Comparison of ENCODE assay signal across 9 cellular contexts in the genomic region with DNA sequence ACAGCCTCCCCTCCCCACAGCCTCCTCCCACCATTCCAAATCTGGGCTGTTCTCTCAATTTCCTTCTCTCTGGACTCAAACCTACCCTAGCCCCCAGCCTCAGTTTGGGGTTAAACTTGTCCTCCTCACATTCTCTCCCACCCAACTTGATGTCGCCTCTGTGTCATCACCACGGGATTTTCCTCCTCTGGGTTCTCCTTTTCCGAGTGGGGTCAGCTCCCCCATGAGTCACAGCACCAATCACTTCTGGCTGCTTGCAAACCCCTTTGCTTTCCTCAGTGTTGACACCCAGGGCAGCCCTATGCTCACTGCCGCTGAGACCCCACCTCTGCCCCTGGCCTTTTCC. TPM values are rescaled to one million over a fixed set of nuclear protein-coding genes. Genes with fewer than 3 reads are reported as not detected.
DNase-seq lines count a peak whose midpoint lies in the region; ATAC-seq and TF ChIP-seq lines count a peak whose summit lies in the region.
"Had no signal": no experiment of that assay in that cellular context is flagged by ENCODE, and none has a peak within 500 bp of the region (broad histone marks: within the 10 kb centered on the region; RNA-seq: fewer than 3 reads in every experiment).

No MANE protein-coding gene starts in this region.

- peak overlapping the region; percentile 98 for H2AK5ac ChIP-seq in IMR-90 (ENCODE audit: low read depth, low read length)

- peak overlapping the region; percentile 44 for H2AK9ac ChIP-seq in IMR-90 (replicated peaks; ENCODE audit: low read depth, low read length, poor library complexity)

- DNase-seq in IMR-90 (peak; percentile 44), coronary artery (ENCODE audit: low spot score) (no peak), omental fat pad (ENCODE audit: low spot score) (peak; percentile 50), kidney glomerular epithelial cell (lab: John Stamatoyannopoulos, UW) (no peak), progenitor cell of endocrine pancreas (ENCODE audit: low spot score, unreplicated experiment) (no peak), smooth muscle cell (lab: John Stamatoyannopoulos, UW; ENCODE audit: unreplicated experiment) (no peak), BE2C (no peak)

- H3K4me1 ChIP-seq in ACC112 (ENCODE audit: control insufficient read depth, insufficient read depth, low read length, unreplicated experiment) (peaks cover 31% of the 10 kb centered on the region), IMR-90 (ENCODE audit: control insufficient read depth, insufficient read depth, low read length) (peaks cover 19% of the 10 kb centered on the region), smooth muscle cell (ENCODE audit: low read depth) (no peaks in the 10 kb centered on the region), BE2C (no peaks in the 10 kb centered on the region)

- POLR2A ChIA-PET in IMR-90 (lab: Charles Lee; ENCODE audit: unreplicated experiment): no interaction called here

- TF ChIP-seq RAD21 in IMR-90 (IDR thresholded peaks at IDR 0.05; ENCODE audit: low read length): no peak

- H3K27ac ChIP-seq in ACC112 (ENCODE audit: low read depth, low read length) (no peak overlapping the region), IMR-90 (ENCODE audit: insufficient read depth, low read length) (no peak overlapping the region; the same call in 1 of the 2 replicates), coronary artery (peak overlapping the region; percentile 32 to 85), smooth muscle cell (ENCODE audit: low read depth) (no peak overlapping the region)

- TF ChIP-seq POLR2A in IMR-90 (IDR thresholded peaks at IDR 0.05; ENCODE audit: low read depth, low read length): no peak

- H3K18ac ChIP-seq in IMR-90 (ENCODE audit: low read depth, low read length): no peak overlapping the region

- H4K5ac ChIP-seq in IMR-90 (ENCODE audit: low read depth, low read length): peak overlapping the region; percentile 92

- in situ Hi-C loops in IMR-90 (cut with MboI; ENCODE audit: low sequenced_read_pairs): no loop called here

- H3K9me1 ChIP-seq in IMR-90 (ENCODE audit: insufficient read depth, low read length): peaks cover 8% of the 10 kb centered on the region

- H3K27me3 Mint-ChIP-seq in progenitor cell of endocrine pancreas: peaks cover 15% of the 10 kb centered on the region

- no peaks in the 10 kb centered on the region for H3K9me3 ChIP-seq in IMR-90 (ENCODE audit: control insufficient read depth, insufficient read depth, low read length)
- no peaks in the 10 kb centered on the region for H3K9me3 ChIP-seq in smooth muscle cell (replicated peaks; ENCODE audit: low read depth)
- H3K9me3 ChIP-seq in BE2C: no peaks in the 10 kb centered on the region

- H3K27ac Mint-ChIP-seq in progenitor cell of endocrine pancreas: no peak overlapping the region

- peak overlapping the region; percentile 49 for H2BK20ac ChIP-seq in IMR-90 (ENCODE audit: low read depth, low read length)

- intact Hi-C loops in IMR-90 (cut with micrococcal nuclease): no loop called here

- peak overlapping the region; percentile 68; the same call in 1 of the 2 replicates for H3K4me3 ChIP-seq in ACC112 (ENCODE audit: low read depth, low read length)
- H3K4me3 ChIP-seq in IMR-90 (ENCODE audit: insufficient read depth, low read depth, low read length): no peak overlapping the region
- H3K4me3 ChIP-seq in coronary artery: peak overlapping the region; percentile 62
- no peak overlapping the region for H3K4me3 ChIP-seq in smooth muscle cell
- no peak overlapping the region for H3K4me3 ChIP-seq in BE2C (ENCODE audit: low read depth, low read length)

- H3K14ac ChIP-seq in IMR-90 (replicated peaks; ENCODE audit: low read depth, low read length): peak overlapping the region; percentile 83

- H2BK120ac ChIP-seq in IMR-90 (ENCODE audit: low read depth, low read length): peak overlapping the region; percentile 85

- peak overlapping the region; percentile 85 to 93; a peak in 2 of 4 replicates for H4K8ac ChIP-seq in IMR-90 (ENCODE audit: low read depth in 2 of 2, low read length in 2 of 2)

- H3K56ac ChIP-seq in IMR-90 (ENCODE audit: extremely low read depth, insufficient read depth, low read length): no peak overlapping the region

- H2BK5ac ChIP-seq in IMR-90 (ENCODE audit: low read depth, low read length, poor library complexity, severe bottlenecking): no peak overlapping the region

- TF ChIP-seq CTCF in IMR-90 (conservative IDR thresholded peaks at IDR 0.05; ENCODE audit: low read depth, low read length) (no peak), coronary artery (IDR thresholded peaks at IDR 0.05) (no peak), omental fat pad (IDR thresholded peaks at IDR 0.05) (no peak), progenitor cell of endocrine pancreas (IDR thresholded peaks at IDR 0.05; ENCODE audit: unreplicated experiment) (no peak), smooth muscle cell (IDR thresholded peaks at IDR 0.05; ENCODE audit: borderline replicate concordance, insufficient read depth, poor library complexity, severe bottlenecking) (no peak), BE2C (IDR thresholded peaks at IDR 0.05; ENCODE audit: low read depth, low read length) (no peak)

- no peaks in the 10 kb centered on the region for H3K36me3 ChIP-seq in ACC112 (ENCODE audit: insufficient read depth, low read length)
- no peaks in the 10 kb centered on the region for H3K36me3 ChIP-seq in IMR-90 (ENCODE audit: control insufficient read depth, insufficient read depth, low read length)
- no peaks in the 10 kb centered on the region for H3K36me3 ChIP-seq in smooth muscle cell (ENCODE audit: low read depth)
- H3K36me3 ChIP-seq in BE2C: no peaks in the 10 kb centered on the region

- no peak overlapping the region for H3K4me3 Mint-ChIP-seq in progenitor cell of endocrine pancreas (ENCODE audit: low read depth)

- H3K27me3 ChIP-seq in ACC112 (ENCODE audit: insufficient read depth, low read length) (peaks cover 2% of the 10 kb centered on the region; the same call in 1 of the 2 replicates), IMR-90 (ENCODE audit: control insufficient read depth, insufficient read depth, low read length) (no peaks in the 10 kb centered on the region), smooth muscle cell (ENCODE audit: low read depth) (peaks cover 94% of the 10 kb centered on the region), BE2C (no peaks in the 10 kb centered on the region)

- H3K79me2 ChIP-seq in ACC112 (ENCODE audit: control insufficient read depth, insufficient read depth, low read length, unreplicated experiment) (no peaks in the 10 kb centered on the region), smooth muscle cell (ENCODE audit: low read depth) (no peaks in the 10 kb centered on the region)

- CTCF ChIA-PET in IMR-90 (lab: Yijun Ruan, JAX): interaction anchor here (0.7 kb wide), 1 partner anchor 326 kb away, joined by 3 read pairs; no protein-coding TSS in a partner anchor

- 36% methylated on average over 2 of the region's 4 CpGs; no CpG with 5 or more reads in 1 of the 2 experiments for WGBS in IMR-90 (ENCODE audit: extremely low coverage in 2 of 2, insufficient read length in 1 of 2), 2 experiments
- WGBS in smooth muscle cell (ENCODE audit: low lambda C conversion rate): 75% methylated on average over 4 of the region's 4 CpGs

- H3K9me3 Mint-ChIP-seq in progenitor cell of endocrine pancreas (ENCODE audit: low read depth): no peaks in the 10 kb centered on the region

- no peak overlapping the region for H3K23ac ChIP-seq in IMR-90 (ENCODE audit: low read depth, low read length)

- ATAC-seq in IMR-90 (ENCODE audit: low read depth): no peak
- no peak for ATAC-seq in omental fat pad (ENCODE audit: low FRiP score)

- peaks cover 0 to 4% of the 10 kb centered on the region in 2 experiments; a peak in 1 of 4 replicates for H3K79me1 ChIP-seq in IMR-90 (ENCODE audit: low read depth in 1 of 2, low read length in 2 of 2)

- dilution Hi-C loops in IMR-90 (cut with HindIII; ENCODE audit: low sequenced_read_pairs, unreplicated experiment): no loop called here

- BruUV-seq in IMR-90 (replicated peaks; lab: Mats Ljungman, UMichigan): no TSS peak

- no peak overlapping the region for H3K9ac ChIP-seq in IMR-90 (ENCODE audit: low read depth, low read length)
- H3K9ac ChIP-seq in smooth muscle cell (ENCODE audit: low read depth): no peak overlapping the region

- no peaks in the 10 kb centered on the region for H3F3A ChIP-seq in smooth muscle cell (ENCODE audit: low read depth)

- peaks cover 15% of the 10 kb centered on the region for H3K4me1 Mint-ChIP-seq in progenitor cell of endocrine pancreas (ENCODE audit: low read depth)

- H3K4me2 ChIP-seq in IMR-90 (ENCODE audit: low read depth, low read length) (no peak overlapping the region), smooth muscle cell (no peak overlapping the region)

- no peak overlapping the region for H2AFZ ChIP-seq in ACC112 (ENCODE audit: low read length, unreplicated experiment)
- H2AFZ ChIP-seq in IMR-90 (replicated peaks; ENCODE audit: low read length, poor library complexity): peak overlapping the region; percentile 89
- H2AFZ ChIP-seq in smooth muscle cell (ENCODE audit: low read depth): no peak overlapping the region

- H4K20me1 ChIP-seq in IMR-90 (ENCODE audit: insufficient read depth, low read length) (no peaks in the 10 kb centered on the region), smooth muscle cell (ENCODE audit: low read depth) (no peaks in the 10 kb centered on the region)

- H3K4ac ChIP-seq in IMR-90 (ENCODE audit: low read depth, low read length): peak overlapping the region; percentile 92

- peak overlapping the region; percentile 89; the same call in 1 of the 2 replicates for H4K91ac ChIP-seq in IMR-90 (ENCODE audit: insufficient read depth, low read depth, low read length)

- peak overlapping the region; percentile 16; the same call in 2 of the 3 replicates for H2BK15ac ChIP-seq in IMR-90 (ENCODE audit: low read depth, low read length)

- H3K36me3 Mint-ChIP-seq in progenitor cell of endocrine pancreas (ENCODE audit: insufficient read depth): no peaks in the 10 kb centered on the region

RNA-seq across cellular contexts. Expression of a gene that starts 0.6 kb away (rescaled TPM):
- total RNA-seq in IMR-90 (2012; rRNA removed) (0.28 and 0.36 TPM in 2 replicates), omental fat pad (10 to 100 TPM in 3 of 4 donors, 1 to 10 TPM in 1; 6.8 to 17.8 (median 12.8) TPM), progenitor cell of endocrine pancreas (not detected in 2 replicates), smooth muscle cell (not detected in 2 replicates)
- polyA plus RNA-seq in IMR-90 (2012; rRNA removed) (0.16 and 0.29 TPM in 2 replicates), smooth muscle cell (not detected in 2 replicates)
- polyA plus RNA-seq in IMR-90 (2012; cell fraction: cytosol; rRNA removed): 0.09 and 0.12 TPM in 2 replicates
- polyA plus RNA-seq in IMR-90 (2012; cell fraction: nucleus; rRNA removed; ENCODE audit: low replicate concordance): 0.05 and 0.31 TPM in 2 replicates
- polyA plus RNA-seq in BE2C (2012; ENCODE audit: insufficient read depth, insufficient read length, low read depth): not detected

RNA-seq across cellular contexts. Expression of a gene that starts 35.7 kb away (rescaled TPM):
- total RNA-seq in IMR-90 (2012; rRNA removed) (not detected in 2 replicates), omental fat pad (1 to 10 TPM in 2 of 4 donors, under 1 TPM in 2; 0.16 to 5.2 (median 0.78) TPM), progenitor cell of endocrine pancreas (not detected in 2 replicates), smooth muscle cell (not detected in 2 replicates)
- polyA plus RNA-seq in IMR-90 (2012; rRNA removed) (not detected in 2 replicates), smooth muscle cell (not detected in 2 replicates)
- not detected in 2 replicates for polyA plus RNA-seq in IMR-90 (2012; cell fraction: cytosol; rRNA removed)
- not detected in 2 replicates for polyA plus RNA-seq in IMR-90 (2012; cell fraction: nucleus; rRNA removed; ENCODE audit: low replicate concordance)
- not detected for polyA plus RNA-seq in BE2C (2012; ENCODE audit: insufficient read depth, insufficient read length, low read depth)
- total RNA-seq: dermis microvascular lymphatic vessel endothelial cell had no signal

RNA-seq across cellular contexts. Expression of a gene that starts 52.5 kb away (rescaled TPM):
- not detected in 2 replicates for total RNA-seq in IMR-90 (2012; rRNA removed)
- polyA plus RNA-seq in IMR-90 (2012; rRNA removed): not detected in 2 replicates
- not detected in 2 replicates for polyA plus RNA-seq in IMR-90 (2012; cell fraction: cytosol; rRNA removed)
- not detected in 2 replicates for polyA plus RNA-seq in IMR-90 (2012; cell fraction: nucleus; rRNA removed; ENCODE audit: low replicate concordance)
- total RNA-seq in omental fat pad: 1 to 10 TPM; 1.3 to 5.4 (median 4.1) TPM
- total RNA-seq in progenitor cell of endocrine pancreas: not detected in 2 replicates
- not detected in 2 replicates for total RNA-seq in smooth muscle cell
- not detected in 2 replicates for polyA plus RNA-seq in smooth muscle cell
- polyA plus RNA-seq in BE2C (2012; ENCODE audit: insufficient read depth, insufficient read length, low read depth): not detected
- total RNA-seq: dermis microvascular lymphatic vessel endothelial cell had no signal

RNA-seq across cellular contexts. Expression of a gene that starts 58.3 kb away (rescaled TPM):
- total RNA-seq in IMR-90 (2012; rRNA removed): not detected in 2 replicates
- 0.04 TPM in 1 of 2 replicates, not detected in the other for polyA plus RNA-seq in IMR-90 (2012; rRNA removed)
- polyA plus RNA-seq in IMR-90 (2012; cell fraction: cytosol; rRNA removed): not detected in 2 replicates
- 0.14 TPM in 1 of 2 replicates, not detected in the other for polyA plus RNA-seq in IMR-90 (2012; cell fraction: nucleus; rRNA removed; ENCODE audit: low replicate concordance)
- total RNA-seq in omental fat pad: 1 to 10 TPM; 3.0 to 9.6 (median 6.9) TPM
- 0.33 and 0.53 TPM in 2 replicates for total RNA-seq in progenitor cell of endocrine pancreas
- not detected in 2 replicates for total RNA-seq in smooth muscle cell
- not detected in 2 replicates for polyA plus RNA-seq in smooth muscle cell
- polyA plus RNA-seq in BE2C (2012; ENCODE audit: insufficient read depth, insufficient read length, low read depth): not detected

Comparison
In these comparisons a context has a peak if more than half of its experiments do, and no peak if none do; other contexts are left out.
1. H3K27ac ChIP-seq: peak in coronary artery (2 of 2); none in ACC112 (single experiment), IMR-90 (single experiment) and smooth muscle cell (single experiment).
2. H3K4me3 ChIP-seq: peak in ACC112 (single experiment) and coronary artery (single experiment); none in IMR-90 (single experiment), smooth muscle cell (single experiment) and BE2C (single experiment).
3. DNase-seq: peak in IMR-90 (single experiment) and omental fat pad (single experiment); none in coronary artery (single experiment), kidney glomerular epithelial cell (single experiment), progenitor cell of endocrine pancreas (single experiment), smooth muscle cell (single experiment) and BE2C (single experiment).